Comparison of ENCODE assay signal across 2 cellular contexts in the genomic region with DNA sequence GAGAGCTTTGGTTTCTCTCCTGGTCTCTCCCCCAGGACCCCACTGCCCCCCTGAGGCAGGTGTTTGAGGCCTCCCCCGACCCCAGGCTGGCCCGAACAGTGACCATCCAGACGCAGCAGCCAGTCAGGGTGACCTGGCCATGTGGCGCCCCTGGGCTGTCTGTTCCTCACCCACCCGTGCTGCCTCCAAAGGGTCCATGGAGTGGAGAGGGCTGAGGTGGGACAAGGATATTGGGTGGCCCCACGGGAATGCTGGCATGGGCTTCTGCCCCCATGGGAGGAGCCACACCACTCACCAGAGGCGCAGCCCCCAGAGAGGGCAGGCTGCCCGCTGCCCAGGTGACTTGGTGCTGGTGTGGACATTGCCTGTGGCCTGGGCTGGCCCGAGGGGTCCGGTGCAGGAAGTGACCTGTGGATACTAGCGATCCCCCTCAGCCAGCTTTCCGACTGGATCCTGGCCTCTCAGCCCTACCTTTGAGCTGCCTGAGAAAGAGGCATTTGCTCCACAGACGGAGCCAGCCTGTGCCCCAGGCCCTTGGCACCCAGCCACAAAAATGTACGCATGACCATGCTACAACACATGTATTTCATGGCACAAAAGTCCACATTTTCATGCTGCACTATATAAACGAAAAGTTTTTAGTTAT.
TF ChIP-seq lines count a peak whose summit lies in the region.

No MANE protein-coding gene starts in this region.

TF ChIP-seq in IMR-90, 13 proteins besides CTCF, POLR2A, EP300 and RAD21:
- TF ChIP-seq NFE2L2 (IDR thresholded peaks at IDR 0.05; ENCODE audit: low read depth, low read length) (no peak), RCOR1 (IDR thresholded peaks at IDR 0.05; ENCODE audit: insufficient replicate concordance, low read length) (no peak), MAZ (IDR thresholded peaks at IDR 0.05; ENCODE audit: borderline replicate concordance, low read depth, low read length) (no peak), MAFK (IDR thresholded peaks at IDR 0.05; ENCODE audit: low read depth, low read length) (no peak), MXI1 (IDR thresholded peaks at IDR 0.05; ENCODE audit: borderline replicate concordance, low read depth, low read length) (no peak)
- TF ChIP-seq, protein P1, sequence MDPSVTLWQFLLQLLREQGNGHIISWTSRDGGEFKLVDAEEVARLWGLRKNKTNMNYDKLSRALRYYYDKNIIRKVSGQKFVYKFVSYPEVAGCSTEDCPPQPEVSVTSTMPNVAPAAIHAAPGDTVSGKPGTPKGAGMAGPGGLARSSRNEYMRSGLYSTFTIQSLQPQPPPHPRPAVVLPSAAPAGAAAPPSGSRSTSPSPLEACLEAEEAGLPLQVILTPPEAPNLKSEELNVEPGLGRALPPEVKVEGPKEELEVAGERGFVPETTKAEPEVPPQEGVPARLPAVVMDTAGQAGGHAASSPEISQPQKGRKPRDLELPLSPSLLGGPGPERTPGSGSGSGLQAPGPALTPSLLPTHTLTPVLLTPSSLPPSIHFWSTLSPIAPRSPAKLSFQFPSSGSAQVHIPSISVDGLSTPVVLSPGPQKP (IDR thresholded peaks at IDR 0.05; ENCODE audit: borderline replicate concordance, low read depth, low read length) = no peak

TF ChIP-seq in GM12878, 131 proteins besides CTCF, POLR2A, EP300 and RAD21:
- no peak for TF ChIP-seq PAX8 (IDR thresholded peaks at IDR 0.05)
- TF ChIP-seq ZNF217 (IDR thresholded peaks at IDR 0.05) = no peak
- TF ChIP-seq TCF7 (IDR thresholded peaks at IDR 0.05; ENCODE audit: borderline replicate concordance) = no peak
- no peak for TF ChIP-seq ESRRA (IDR thresholded peaks at IDR 0.05; ENCODE audit: low read length)
- TF ChIP-seq MXI1 (IDR thresholded peaks at IDR 0.05; ENCODE audit: low read depth, low read length) = no peak
- no peak for TF ChIP-seq SIX5 (IDR thresholded peaks at IDR 0.05; ENCODE audit: low read depth, low read length, severe bottlenecking)
- TF ChIP-seq SP1 (IDR thresholded peaks at IDR 0.05; ENCODE audit: low read depth, low read length) = no peak
- TF ChIP-seq ZNF622 (IDR thresholded peaks at IDR 0.05) = no peak
- no peak for TF ChIP-seq NR2C1 (IDR thresholded peaks at IDR 0.05)
- TF ChIP-seq BCL11A (IDR thresholded peaks at IDR 0.05; ENCODE audit: low read depth, low read length) = no peak
- no peak for TF ChIP-seq FOXM1 (IDR thresholded peaks at IDR 0.05; ENCODE audit: low read depth, low read length)
- TF ChIP-seq CBFB (IDR thresholded peaks at IDR 0.05; ENCODE audit: low read depth) = no peak
- TF ChIP-seq, protein P2, sequence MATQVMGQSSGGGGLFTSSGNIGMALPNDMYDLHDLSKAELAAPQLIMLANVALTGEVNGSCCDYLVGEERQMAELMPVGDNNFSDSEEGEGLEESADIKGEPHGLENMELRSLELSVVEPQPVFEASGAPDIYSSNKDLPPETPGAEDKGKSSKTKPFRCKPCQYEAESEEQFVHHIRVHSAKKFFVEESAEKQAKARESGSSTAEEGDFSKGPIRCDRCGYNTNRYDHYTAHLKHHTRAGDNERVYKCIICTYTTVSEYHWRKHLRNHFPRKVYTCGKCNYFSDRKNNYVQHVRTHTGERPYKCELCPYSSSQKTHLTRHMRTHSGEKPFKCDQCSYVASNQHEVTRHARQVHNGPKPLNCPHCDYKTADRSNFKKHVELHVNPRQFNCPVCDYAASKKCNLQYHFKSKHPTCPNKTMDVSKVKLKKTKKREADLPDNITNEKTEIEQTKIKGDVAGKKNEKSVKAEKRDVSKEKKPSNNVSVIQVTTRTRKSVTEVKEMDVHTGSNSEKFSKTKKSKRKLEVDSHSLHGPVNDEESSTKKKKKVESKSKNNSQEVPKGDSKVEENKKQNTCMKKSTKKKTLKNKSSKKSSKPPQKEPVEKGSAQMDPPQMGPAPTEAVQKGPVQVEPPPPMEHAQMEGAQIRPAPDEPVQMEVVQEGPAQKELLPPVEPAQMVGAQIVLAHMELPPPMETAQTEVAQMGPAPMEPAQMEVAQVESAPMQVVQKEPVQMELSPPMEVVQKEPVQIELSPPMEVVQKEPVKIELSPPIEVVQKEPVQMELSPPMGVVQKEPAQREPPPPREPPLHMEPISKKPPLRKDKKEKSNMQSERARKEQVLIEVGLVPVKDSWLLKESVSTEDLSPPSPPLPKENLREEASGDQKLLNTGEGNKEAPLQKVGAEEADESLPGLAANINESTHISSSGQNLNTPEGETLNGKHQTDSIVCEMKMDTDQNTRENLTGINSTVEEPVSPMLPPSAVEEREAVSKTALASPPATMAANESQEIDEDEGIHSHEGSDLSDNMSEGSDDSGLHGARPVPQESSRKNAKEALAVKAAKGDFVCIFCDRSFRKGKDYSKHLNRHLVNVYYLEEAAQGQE (IDR thresholded peaks at IDR 0.05; ENCODE audit: low read depth, low read length) = no peak
- no peak for TF ChIP-seq IRF4 (IDR thresholded peaks at IDR 0.05; ENCODE audit: low read depth, low read length)
TF ChIP-seq in GM12878: peak in this region for 0.
